Comparison of ENCODE assay signal across 9 cellular contexts in genomic region chr4:120071192-120071795, GRCh38.
DNase-seq lines count a peak whose midpoint lies in the region; ATAC-seq and TF ChIP-seq lines count a peak whose summit lies in the region.
"Had no signal": no experiment of that assay in that cellular context is flagged by ENCODE, and none has a peak within 500 bp of the region (broad histone marks: within the 10 kb centered on the region; RNA-seq: fewer than 3 reads in every experiment).

No MANE protein-coding gene starts in this region.

- H3K27me3 ChIP-seq in NT2/D1 (ENCODE audit: insufficient read depth, insufficient read length) = no peaks in the 10 kb centered on the region
- H3K27me3 ChIP-seq: BLaER1 treated with 17β-estradiol and CSF1 and Interleukin-3, amounts not matched to agents 10 nM and 100 nM had no signal

- H3K9me3 ChIP-seq in NT2/D1 (ENCODE audit: insufficient read depth, low read length) = no peaks in the 10 kb centered on the region
- H3K9me3 ChIP-seq: BLaER1 treated with 17β-estradiol and CSF1 and Interleukin-3, amounts not matched to agents 10 nM and 100 nM had no signal

- DNase-seq in DMS79 treated with DMSO at 0.1 percent for 48 hours (lab: John Stamatoyannopoulos, UW) (peak; percentile 21), DMS79 (lab: John Stamatoyannopoulos, UW) (no peak), HFF-Myc (ENCODE audit: extremely low read depth, low read depth) (peak; percentile 46), NT2/D1 (ENCODE audit: low read depth, low spot score) (peak; percentile 27), amniotic stem cell (lab: John Stamatoyannopoulos, UW) (peak; percentile 6), inferior parietal cortex (ENCODE audit: extremely low spot score) (peak; percentile 83)
- peak; percentile 21 to 43 for DNase-seq in stimulated activated CD4-positive, alpha-beta T cell treated with anti-CD3 and anti-CD28 coated beads, Interleukin-2, amount 100 ng/mL, for 48 hours

- H3K4me1 ChIP-seq in NT2/D1 (ENCODE audit: insufficient read depth, insufficient read length) = no peaks in the 10 kb centered on the region

- no peak for ATAC-seq in GM18511 (IDR thresholded peaks at IDR 0.05; ENCODE audit: unreplicated experiment)

- no peak overlapping the region for H3K4me3 ChIP-seq in HFF-Myc (replicated peaks; ENCODE audit: low read depth, low read length)
- no peak overlapping the region for H3K4me3 ChIP-seq in NT2/D1 (ENCODE audit: insufficient read length, low read depth)
- H3K4me3 ChIP-seq: BLaER1 treated with 17β-estradiol and CSF1 and Interleukin-3, amounts not matched to agents 10 nM and 100 nM had no signal

- H3K9ac ChIP-seq in NT2/D1 (ENCODE audit: insufficient read length, low read depth) = no peak overlapping the region
- H3K9ac ChIP-seq: BLaER1 treated with 17β-estradiol and CSF1 and Interleukin-3, amounts not matched to agents 10 nM and 100 nM had no signal

- H3K36me3 ChIP-seq in NT2/D1 (ENCODE audit: insufficient read depth, insufficient read length, low read length) = no peaks in the 10 kb centered on the region
- H3K36me3 ChIP-seq: BLaER1 treated with 17β-estradiol and CSF1 and Interleukin-3, amounts not matched to agents 10 nM and 100 nM had no signal

- peak; percentile 36 for TF ChIP-seq CTCF in HFF-Myc (IDR thresholded peaks at IDR 0.05; ENCODE audit: low read depth, low read length, missing control alignments)
